Comparison of ENCODE assay signal across 8 cellular contexts in genomic region chr15:40925863-40926658, GRCh38. TPM values are rescaled to one million over a fixed set of nuclear protein-coding genes. Genes with fewer than 3 reads are reported as not detected.
DNase-seq lines count a peak whose midpoint lies in the region; ATAC-seq and TF ChIP-seq lines count a peak whose summit lies in the region.

No MANE protein-coding gene starts in this region.

- BruUV-seq in MCF 10A (replicated peaks; lab: Mats Ljungman, UMichigan), result no TSS peak

- H3K36me3 Mint-ChIP-seq in MCF 10A (ENCODE audit: insufficient read depth, unreplicated experiment) (no peaks in the 10 kb centered on the region), immature natural killer cell (no peaks in the 10 kb centered on the region)
- H3K36me3 Mint-ChIP-seq in activated naive CD4-positive, alpha-beta T cell treated with anti-CD3 and anti-CD28 coated beads, Interleukin-2, amount 50 U/mL, for 24 hours, result no peaks in the 10 kb centered on the region

- H3K27me3 ChIP-seq in breast epithelium, result peaks cover 6 to 48% of the 10 kb centered on the region in 2 donors
- peaks cover 35 to 58% of the 10 kb centered on the region in 2 donors for H3K27me3 ChIP-seq in stomach smooth muscle (ENCODE audit: control insufficient read depth in 1 of 2, insufficient read depth in 2 of 2, low read length in 2 of 2)

- H3K27me3 Mint-ChIP-seq in MCF 10A (ENCODE audit: insufficient read depth, unreplicated experiment) (peaks cover 46% of the 10 kb centered on the region), immature natural killer cell (ENCODE audit: low read depth in 3 of 3) (peaks cover 15 to 29% (median 23%) of the 10 kb centered on the region in 3 donors)
- H3K27me3 Mint-ChIP-seq in activated naive CD4-positive, alpha-beta T cell treated with anti-CD3 and anti-CD28 coated beads, Interleukin-2, amount 50 U/mL, for 24 hours, result peaks cover 25% of the 10 kb centered on the region

- no peaks in the 10 kb centered on the region for H3K9me3 Mint-ChIP-seq in MCF 10A (ENCODE audit: unreplicated experiment)
- no peaks in the 10 kb centered on the region for H3K9me3 Mint-ChIP-seq in activated naive CD4-positive, alpha-beta T cell treated with anti-CD3 and anti-CD28 coated beads, Interleukin-2, amount 50 U/mL, for 24 hours
- no peaks in the 10 kb centered on the region for H3K9me3 Mint-ChIP-seq in immature natural killer cell

- H3K36me3 ChIP-seq in breast epithelium, result no peaks in the 10 kb centered on the region
- H3K36me3 ChIP-seq in stomach smooth muscle (ENCODE audit: control insufficient read depth in 2 of 2, insufficient read depth in 2 of 2, low read length in 2 of 2), result no peaks in the 10 kb centered on the region

- H3K4me1 Mint-ChIP-seq in MCF 10A (ENCODE audit: insufficient read depth, unreplicated experiment), result peaks cover 13% of the 10 kb centered on the region
- H3K4me1 Mint-ChIP-seq in activated naive CD4-positive, alpha-beta T cell treated with anti-CD3 and anti-CD28 coated beads, Interleukin-2, amount 50 U/mL, for 24 hours, result peaks cover 38% of the 10 kb centered on the region
- H3K4me1 Mint-ChIP-seq in immature natural killer cell, result peaks cover 43% of the 10 kb centered on the region in 2 donors

- ATAC-seq in HG03097 (IDR thresholded peaks at IDR 0.05; ENCODE audit: low FRiP score, unreplicated experiment) (no peak), omental fat pad (ENCODE audit: low FRiP score) (no peak)

- DNase-seq in breast epithelium (ENCODE audit: low spot score in 2 of 2) (no peak), MCF 10A (ENCODE audit: unreplicated experiment) (no peak), immature natural killer cell (peak in 1 of 3 donors; percentile 22), omental fat pad (ENCODE audit: low spot score) (no peak), D341Med (ENCODE audit: low spot score) (no peak)

- TF ChIP-seq CTCF in breast epithelium (IDR thresholded peaks at IDR 0.05), result no peak
- no peak for TF ChIP-seq CTCF in MCF 10A (IDR thresholded peaks at IDR 0.05; ENCODE audit: unreplicated experiment)
- TF ChIP-seq CTCF in omental fat pad (IDR thresholded peaks at IDR 0.05), result no peak

- H3K9me3 ChIP-seq in breast epithelium (no peaks in the 10 kb centered on the region), stomach smooth muscle (ENCODE audit: control insufficient read depth in 2 of 2, low read length in 2 of 2) (no peaks in the 10 kb centered on the region)

- H3K27ac ChIP-seq in breast epithelium (no peak overlapping the region), stomach smooth muscle (ENCODE audit: low read length) (no peak overlapping the region)

- peak overlapping the region in 2 of 3 donors; percentile 20 to 55 for H3K4me3 ChIP-seq in breast epithelium
- H3K4me3 ChIP-seq in stomach smooth muscle (ENCODE audit: low read length in 2 of 2), result peak overlapping the region; percentile 12 to 40

- intact Hi-C loops in breast epithelium (cut with DNase I; ENCODE audit: low total_unique reads) (no loop called here), MCF 10A (cut with micrococcal nuclease) (no loop called here)

- no peak overlapping the region for H3K9ac ChIP-seq in stomach smooth muscle (ENCODE audit: low read length in 2 of 2)

- H3K4me1 ChIP-seq in breast epithelium (peaks cover 10 to 27% of the 10 kb centered on the region in 2 donors), stomach smooth muscle (ENCODE audit: control insufficient read depth, insufficient read depth, low read length) (peaks cover 44% of the 10 kb centered on the region)

- TF ChIP-seq POLR2A in breast epithelium (IDR thresholded peaks at IDR 0.05), result no peak

- H3K4me3 Mint-ChIP-seq in MCF 10A (ENCODE audit: unreplicated experiment) (no peak overlapping the region), immature natural killer cell (peak overlapping the region; percentile 63 to 87 (median 68))
- peak overlapping the region; percentile 77 for H3K4me3 Mint-ChIP-seq in activated naive CD4-positive, alpha-beta T cell treated with anti-CD3 and anti-CD28 coated beads, Interleukin-2, amount 50 U/mL, for 24 hours

- CTCF ChIA-PET in MCF 10A (lab: Yijun Ruan, JAX), result interaction anchor here (0.8 kb wide), 2 partner anchors 16 to 21 kb away, joined by 3 to 5 read pairs; no protein-coding TSS in a partner anchor

- no peak overlapping the region for H3K27ac Mint-ChIP-seq in MCF 10A (ENCODE audit: low read depth, unreplicated experiment)
- no peak overlapping the region for H3K27ac Mint-ChIP-seq in activated naive CD4-positive, alpha-beta T cell treated with anti-CD3 and anti-CD28 coated beads, Interleukin-2, amount 50 U/mL, for 24 hours
- H3K27ac Mint-ChIP-seq in immature natural killer cell, result no peak overlapping the region

- POLR2A ChIA-PET in MCF 10A (lab: Yijun Ruan, JAX), result interaction anchor here (1.2 kb wide), 1 partner anchor 38 kb away, joined by 4 read pairs; no protein-coding TSS in a partner anchor

RNA-seq across cellular contexts. Expression of gene DLL4, which starts 3.1 kb away (rescaled TPM):
- total RNA-seq in breast epithelium (10 to 100 TPM in 1 of 3 donors, 1 to 10 TPM in 2; 3.5 to 10.5 (median 5.0) TPM), MCF 10A (2022) (0.10 TPM in 1 of 2 replicates, not detected in the other), omental fat pad (10 to 100 TPM in 2 of 4 donors, 1 to 10 TPM in 2; 5.8 to 27.6 (median 10.1) TPM)
- polyA plus RNA-seq in immature natural killer cell, result not detected

RNA-seq across cellular contexts. Expression of gene CHAC1, which starts 27.2 kb away (rescaled TPM):
- 10 to 100 TPM in 1 of 3 donors, 1 to 10 TPM in 1, under 1 TPM in 1; 0.32 to 11.9 (median 2.9) TPM for total RNA-seq in breast epithelium
- 35.5 and 49.4 TPM in 2 replicates for total RNA-seq in MCF 10A (2022)
- under 1 TPM in 1 of 3 donors, not detected in 2; 0.77 TPM for polyA plus RNA-seq in immature natural killer cell
- total RNA-seq in omental fat pad, result 10 to 100 TPM in 2 of 4 donors, 1 to 10 TPM in 1, under 1 TPM in 1; 0.63 to 63.6 (median 13.4) TPM

RNA-seq across cellular contexts. Expression of gene VPS18, which starts 31.8 kb away (rescaled TPM):
- total RNA-seq in breast epithelium, result 10 to 100 TPM; 23.2 to 25.0 (median 23.9) TPM
- 13.2 and 18.5 TPM in 2 replicates for total RNA-seq in MCF 10A (2022)
- 10 to 100 TPM; 20.8 to 36.8 (median 35.3) TPM for polyA plus RNA-seq in immature natural killer cell
- total RNA-seq in omental fat pad, result 10 to 100 TPM; 25.2 to 32.9 (median 28.9) TPM

RNA-seq across cellular contexts. Expression of gene RHOV, which starts 52.0 kb away (rescaled TPM):
- 10 to 100 TPM in 1 of 3 donors, 1 to 10 TPM in 1, not detected in 1; 8.5 to 12.1 TPM for total RNA-seq in breast epithelium
- total RNA-seq in MCF 10A (2022), result 1.2 and 1.7 TPM in 2 replicates
- not detected for polyA plus RNA-seq in immature natural killer cell
- not detected for total RNA-seq in omental fat pad
